17 cellular contexts compared by ENCODE assay signal in genomic region chr2:207286106-207286505, GRCh38.
DNase-seq lines count a peak whose midpoint lies in the region; ATAC-seq and TF ChIP-seq lines count a peak whose summit lies in the region.
"Had no signal": no experiment of that assay in that cellular context is flagged by ENCODE, and none has a peak within 500 bp of the region (broad histone marks: within the 10 kb centered on the region; RNA-seq: fewer than 3 reads in every experiment).

No MANE protein-coding gene starts in this region.

- H3K27me3 Mint-ChIP-seq in activated T-cell treated with anti-CD3 and anti-CD28 coated beads, Interleukin-2, amount 50 U/mL, for 4 hours (ENCODE audit: low read depth) = no peaks in the 10 kb centered on the region
- H3K27me3 Mint-ChIP-seq in Calu3 (ENCODE audit: unreplicated experiment) = no peaks in the 10 kb centered on the region

- no peaks in the 10 kb centered on the region for H3K36me3 Mint-ChIP-seq in activated T-cell treated with anti-CD3 and anti-CD28 coated beads, Interleukin-2, amount 50 U/mL, for 4 hours (ENCODE audit: insufficient read depth)
- no peaks in the 10 kb centered on the region for H3K36me3 Mint-ChIP-seq in stimulated activated effector memory CD8-positive, alpha-beta T cell treated with anti-CD3 and anti-CD28 coated beads, Interleukin-12 subunit alpha, Interleukin-12 subunit beta, amount 100 ng/mL, for 72 hours
- no peaks in the 10 kb centered on the region for H3K36me3 Mint-ChIP-seq in Calu3 (ENCODE audit: insufficient read depth, unreplicated experiment)
- H3K36me3 Mint-ChIP-seq: CD4-positive, CD25-positive, alpha-beta regulatory T cell had no signal

- H3K4me3 Mint-ChIP-seq in activated T-cell treated with anti-CD3 and anti-CD28 coated beads, Interleukin-2, amount 50 U/mL, for 4 hours = no peak overlapping the region
- no peak overlapping the region for H3K4me3 Mint-ChIP-seq in stimulated activated effector memory CD8-positive, alpha-beta T cell treated with anti-CD3 and anti-CD28 coated beads, Interleukin-12 subunit alpha, Interleukin-12 subunit beta, amount 100 ng/mL, for 72 hours
- H3K4me3 Mint-ChIP-seq in Calu3 (ENCODE audit: low read depth, unreplicated experiment) = no peak overlapping the region
- H3K4me3 Mint-ChIP-seq: CD4-positive, CD25-positive, alpha-beta regulatory T cell; T-helper 1 cell treated with Interleukin-12 subunit alpha and Interleukin-12 subunit beta and Interleukin-4 antibody, amounts not matched to agents 30 μg/mL and 1 μg/mL, for 36 hours had no signal

- peak; percentile 53 to 57 for ATAC-seq in activated T-cell treated with anti-CD3 and anti-CD28 coated beads, Interleukin-2, amount 50 U/mL, for 4 hours
- ATAC-seq in GM21447 (IDR thresholded peaks at IDR 0.05; ENCODE audit: unreplicated experiment) = peak; percentile 27
- peak; percentile 42 for ATAC-seq in HG03442 (IDR thresholded peaks at IDR 0.05; ENCODE audit: unreplicated experiment)
- ATAC-seq in stimulated activated effector memory CD8-positive, alpha-beta T cell treated with anti-CD3 and anti-CD28 coated beads, Interleukin-12 subunit alpha, Interleukin-12 subunit beta, amount 100 ng/mL, for 72 hours = peak; percentile 74
- ATAC-seq: left lobe of liver, mucosa of descending colon had no signal

- CTCF ChIA-PET in HEK293T (lab: Yijun Ruan, JAX) = no interaction called here
- CTCF ChIA-PET in Calu3 (lab: Charles Lee) = no interaction called here

- no peak for TF ChIP-seq CTCF in Calu3 (IDR thresholded peaks at IDR 0.05; ENCODE audit: unreplicated experiment)

- POLR2A ChIA-PET in HEK293T (lab: Yijun Ruan, JAX) = interaction anchor here (1.2 kb wide), 1 partner anchor 120 kb away, joined by 3 read pairs; the partner anchor contains the start of gene KLF7

- intact Hi-C loops in Calu3 (cut with micrococcal nuclease; ENCODE audit: unreplicated experiment) = no loop called here

- H3K27ac Mint-ChIP-seq in stimulated activated effector memory CD8-positive, alpha-beta T cell treated with anti-CD3 and anti-CD28 coated beads, Interleukin-12 subunit alpha, Interleukin-12 subunit beta, amount 100 ng/mL, for 72 hours = no peak overlapping the region
- H3K27ac Mint-ChIP-seq in Calu3 (ENCODE audit: unreplicated experiment) = no peak overlapping the region
- H3K27ac Mint-ChIP-seq: T-helper 1 cell treated with Interleukin-12 subunit alpha and Interleukin-12 subunit beta and Interleukin-4 antibody, amounts not matched to agents 30 μg/mL and 1 μg/mL, for 36 hours had no signal

- no TSS peak for BruUV-seq in Calu3 (replicated peaks; lab: Mats Ljungman, UMichigan)

- H3K4me1 Mint-ChIP-seq in activated T-cell treated with anti-CD3 and anti-CD28 coated beads, Interleukin-2, amount 50 U/mL, for 4 hours (ENCODE audit: low read depth) = peaks cover 28% of the 10 kb centered on the region
- H3K4me1 Mint-ChIP-seq in stimulated activated effector memory CD8-positive, alpha-beta T cell treated with anti-CD3 and anti-CD28 coated beads, Interleukin-12 subunit alpha, Interleukin-12 subunit beta, amount 100 ng/mL, for 72 hours = peaks cover 51% of the 10 kb centered on the region
- H3K4me1 Mint-ChIP-seq in Calu3 (ENCODE audit: low read depth, unreplicated experiment) = no peaks in the 10 kb centered on the region

- DNase-seq in activated T-cell treated with anti-CD3 and anti-CD28 coated beads, Interleukin-2, amount 50 U/mL, for 4 hours = no peak
- DNase-seq in activated T-cell treated with anti-CD3 and anti-CD28 coated beads for 4 hours (no peak), amniotic stem cell (lab: John Stamatoyannopoulos, UW) (no peak), HEK293T (ENCODE audit: extremely low spot score) (no peak), Calu3 (no peak)
- no peak for DNase-seq in stimulated activated effector memory CD8-positive, alpha-beta T cell treated with anti-CD3 and anti-CD28 coated beads, Interleukin-12 subunit alpha, Interleukin-12 subunit beta, amount 100 ng/mL, for 72 hours (ENCODE audit: low spot score in 2 of 2)
- DNase-seq: activated CD4-positive, CD25-positive, alpha-beta regulatory T cell; activated CD8-positive, alpha-beta memory T cell treated with anti-CD3 and anti-CD28 coated beads, Interleukin-2, amount 50 U/mL, for 4 hours; MM.1S; mucosa of descending colon; NCI-H187 treated with DMSO at 0.1 percent for 48 hours; stimulated activated CD4-positive, alpha-beta T cell treated with anti-CD3 and anti-CD28 coated beads, Interleukin-15, amount 100 ng/mL, for 24 hours had no signal

- H3K9me3 Mint-ChIP-seq in activated T-cell treated with anti-CD3 and anti-CD28 coated beads, Interleukin-2, amount 50 U/mL, for 4 hours = no peaks in the 10 kb centered on the region
- no peaks in the 10 kb centered on the region for H3K9me3 Mint-ChIP-seq in stimulated activated effector memory CD8-positive, alpha-beta T cell treated with anti-CD3 and anti-CD28 coated beads, Interleukin-12 subunit alpha, Interleukin-12 subunit beta, amount 100 ng/mL, for 72 hours
- H3K9me3 Mint-ChIP-seq in Calu3 (ENCODE audit: low read depth, unreplicated experiment) = no peaks in the 10 kb centered on the region
- H3K9me3 Mint-ChIP-seq: CD4-positive, CD25-positive, alpha-beta regulatory T cell had no signal

TF ChIP-seq in HEK293T, 16 proteins besides CTCF, POLR2A, EP300 and RAD21:
- TF ChIP-seq ZNF384 (IDR thresholded peaks at IDR 0.05) (no peak), ARNT (IDR thresholded peaks at IDR 0.05) (no peak), PKNOX1 (IDR thresholded peaks at IDR 0.05) (no peak), FOXA1 (IDR thresholded peaks at IDR 0.05) (no peak), FOXM1 (IDR thresholded peaks at IDR 0.05; ENCODE audit: borderline replicate concordance) (no peak), HDGF (IDR thresholded peaks at IDR 0.05; ENCODE audit: borderline replicate concordance) (no peak), ELF4 (IDR thresholded peaks at IDR 0.05) (no peak), BHLHE40 (IDR thresholded peaks at IDR 0.05; ENCODE audit: borderline replicate concordance) (no peak), SP1 (IDR thresholded peaks at IDR 0.05) (no peak), NFRKB (IDR thresholded peaks at IDR 0.05) (no peak), FOXK2 (IDR thresholded peaks at IDR 0.05) (no peak), CTBP1 (IDR thresholded peaks at IDR 0.05; ENCODE audit: borderline replicate concordance) (no peak), LEF1 (IDR thresholded peaks at IDR 0.05; ENCODE audit: borderline replicate concordance) (no peak), TARDBP (IDR thresholded peaks at IDR 0.05) (no peak)
